10 cellular contexts compared by ENCODE assay signal in genomic region chr5:180201051-180201987, GRCh38. TPM values are rescaled to one million over a fixed set of nuclear protein-coding genes. Genes with fewer than 3 reads are reported as not detected.
DNase-seq lines count a peak whose midpoint lies in the region; ATAC-seq and TF ChIP-seq lines count a peak whose summit lies in the region.
"Had no signal": no experiment of that assay in that cellular context is flagged by ENCODE, and none has a peak within 500 bp of the region (broad histone marks: within the 10 kb centered on the region; RNA-seq: fewer than 3 reads in every experiment).

No MANE protein-coding gene starts in this region.

- peak; percentile 4 for DNase-seq in NCI-H1105 treated with DMSO at 0.1 percent for 48 hours (lab: John Stamatoyannopoulos, UW)
- no peak for DNase-seq in NCI-H1105 (lab: John Stamatoyannopoulos, UW)
- peak; percentile 74 for DNase-seq in WERI-Rb-1
- DNase-seq in mesothelial cell of epicardium (ENCODE audit: low spot score in 2 of 2, unreplicated experiment in 2 of 2) = no peak
- no peak for DNase-seq in RPMI8226

- H3K9me3 ChIP-seq in WERI-Rb-1 (ENCODE audit: severe bottlenecking) = no peaks in the 10 kb centered on the region

- peak overlapping the region; percentile 18; the same call in 1 of the 2 replicates for H3K4me3 ChIP-seq in WERI-Rb-1 (ENCODE audit: low read depth, low read length)

- no peak overlapping the region for H3K4me3 Mint-ChIP-seq in mesothelial cell of epicardium
- H3K4me3 Mint-ChIP-seq: stimulated activated effector memory CD8-positive, alpha-beta T cell treated with anti-CD3 and anti-CD28 coated beads, Interleukin-12 subunit alpha, Interleukin-12 subunit beta, amount 100 ng/mL, for 72 hours had no signal

- H3K27me3 ChIP-seq in WERI-Rb-1 (ENCODE audit: insufficient read depth, low read depth, severe bottlenecking) = no peaks in the 10 kb centered on the region

- H3K36me3 ChIP-seq in WERI-Rb-1 = no peaks in the 10 kb centered on the region

- TF ChIP-seq CTCF in LNCAP (IDR thresholded peaks at IDR 0.05) (peak; percentile 56), WERI-Rb-1 (IDR thresholded peaks at IDR 0.05; ENCODE audit: low read depth, low read length) (peak; percentile 60), mesothelial cell of epicardium (IDR thresholded peaks at IDR 0.05; ENCODE audit: unreplicated experiment) (peak; percentile 35)

- no peaks in the 10 kb centered on the region for H3K4me1 Mint-ChIP-seq in mesothelial cell of epicardium
- H3K4me1 Mint-ChIP-seq: stimulated activated effector memory CD8-positive, alpha-beta T cell treated with anti-CD3 and anti-CD28 coated beads, Interleukin-12 subunit alpha, Interleukin-12 subunit beta, amount 100 ng/mL, for 72 hours had no signal

- no peaks in the 10 kb centered on the region for H3K9me3 Mint-ChIP-seq in mesothelial cell of epicardium
- H3K9me3 Mint-ChIP-seq: stimulated activated effector memory CD8-positive, alpha-beta T cell treated with anti-CD3 and anti-CD28 coated beads, Interleukin-12 subunit alpha, Interleukin-12 subunit beta, amount 100 ng/mL, for 72 hours had no signal

- peaks cover 10% of the 10 kb centered on the region for H3K27me3 Mint-ChIP-seq in mesothelial cell of epicardium (ENCODE audit: low read depth)

- H3K36me3 Mint-ChIP-seq in mesothelial cell of epicardium = no peaks in the 10 kb centered on the region
- H3K36me3 Mint-ChIP-seq: stimulated activated effector memory CD8-positive, alpha-beta T cell treated with anti-CD3 and anti-CD28 coated beads, Interleukin-12 subunit alpha, Interleukin-12 subunit beta, amount 100 ng/mL, for 72 hours had no signal

- no peak for ATAC-seq in HG03520 (IDR thresholded peaks at IDR 0.05; ENCODE audit: unreplicated experiment)
- ATAC-seq in GM19023 (IDR thresholded peaks at IDR 0.05; ENCODE audit: unreplicated experiment) = no peak
- ATAC-seq: stimulated activated effector memory CD8-positive, alpha-beta T cell treated with anti-CD3 and anti-CD28 coated beads, Interleukin-12 subunit alpha, Interleukin-12 subunit beta, amount 100 ng/mL, for 72 hours had no signal

- H3K27ac ChIP-seq in WERI-Rb-1 = peak overlapping the region; percentile 33

- H3K27ac Mint-ChIP-seq in mesothelial cell of epicardium = no peak overlapping the region
- H3K27ac Mint-ChIP-seq: stimulated activated effector memory CD8-positive, alpha-beta T cell treated with anti-CD3 and anti-CD28 coated beads, Interleukin-12 subunit alpha, Interleukin-12 subunit beta, amount 100 ng/mL, for 72 hours had no signal

RNA-seq across cellular contexts. Expression of gene RASGEF1C, which starts 7.7 kb away (rescaled TPM):
- 0.36 to 0.58 TPM (median 0.42 TPM) in 3 replicates for total RNA-seq in mesothelial cell of epicardium
- total RNA-seq: mononuclear cell had no signal

Comparison
In these comparisons a context has a peak if more than half of its experiments do, and no peak if none do; other contexts are left out.
1. DNase-seq: peak in NCI-H1105 treated with DMSO at 0.1 percent for 48 hours (single experiment) and WERI-Rb-1 (single experiment); none in NCI-H1105 (single experiment), mesothelial cell of epicardium (0 of 2) and RPMI8226 (single experiment).
2. Peak in every context shown above with its lines, with median percentiles within 50 percentile points of each other: CTCF ChIP-seq.